In the genomic region with DNA sequence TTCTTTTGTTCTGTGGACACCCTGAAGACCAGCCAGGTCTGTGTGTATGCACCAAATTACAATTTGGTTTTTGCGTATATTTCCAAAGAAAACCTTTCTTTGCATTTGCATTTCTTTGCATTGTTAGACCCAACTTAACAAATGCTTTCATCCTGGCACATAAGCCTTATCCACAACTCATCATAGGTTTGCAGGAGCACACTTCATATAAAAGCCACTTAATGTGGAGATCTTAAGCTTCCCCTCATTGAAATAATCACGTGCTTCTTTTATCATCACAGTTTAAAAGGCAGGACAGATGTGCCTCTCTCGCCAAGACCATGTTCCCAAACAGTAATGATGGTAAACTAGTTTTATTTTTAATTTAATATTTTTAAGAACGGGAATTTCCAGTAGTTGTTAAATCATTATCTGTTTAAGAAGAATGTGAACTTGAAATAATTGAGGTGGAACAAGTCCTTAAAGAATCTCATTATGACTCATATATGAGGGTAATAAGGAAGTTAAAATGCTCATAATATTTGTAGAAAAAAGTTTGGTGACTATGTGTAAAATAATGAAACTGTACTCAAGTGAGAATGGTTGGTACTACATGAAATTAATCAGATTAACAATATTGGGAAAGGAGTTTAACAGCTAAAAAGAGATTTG, we compare ENCODE assay signal across 11 cellular contexts.
A peak's percentile ranks its signal among the peaks of the same experiment; 100 is the strongest.
DNase-seq lines count a peak whose midpoint lies in the region; ATAC-seq and TF ChIP-seq lines count a peak whose summit lies in the region.
"Had no signal": no experiment of that assay in that cellular context is flagged by ENCODE, and none has a peak within 500 bp of the region (broad histone marks: within the 10 kb centered on the region; RNA-seq: fewer than 3 reads in every experiment).

No MANE protein-coding gene starts in this region.

- H3K79me2 ChIP-seq in GM23338 (replicated peaks; ENCODE audit: insufficient read depth) = no peaks in the 10 kb centered on the region
- H3K79me2 ChIP-seq: parathyroid adenoma had no signal

- H3K4me1 Mint-ChIP-seq in GM23338 = no peaks in the 10 kb centered on the region

- H3F3A ChIP-seq in GM23338 (replicated peaks; ENCODE audit: low read depth) = no peaks in the 10 kb centered on the region

- H3K27ac ChIP-seq in GM23338 (ENCODE audit: low read depth) = no peak overlapping the region
- H3K27ac ChIP-seq: adrenal gland, parathyroid adenoma had no signal

- H3K27ac Mint-ChIP-seq in GM23338 = no peak overlapping the region

- no peak for DNase-seq in GM23338 (ENCODE audit: low spot score)
- peak; percentile 35 for DNase-seq in kidney epithelial cell (ENCODE audit: low read depth)
- DNase-seq in Ammon's horn (ENCODE audit: low spot score) = no peak
- DNase-seq in NCI-H1694 (lab: John Stamatoyannopoulos, UW) = no peak
- DNase-seq in HUDEP-2 (lab: John Stamatoyannopoulos, UW; ENCODE audit: unreplicated experiment in 76 of 76) = no peak
- DNase-seq: adrenal gland had no signal

- no peak for TF ChIP-seq CTCF in GM23338 (conservative IDR thresholded peaks at IDR 0.05; ENCODE audit: low read depth in 2 of 2)
- no peak for TF ChIP-seq CTCF in kidney epithelial cell (IDR thresholded peaks at IDR 0.05; ENCODE audit: insufficient read depth, low read length, poor library complexity, severe bottlenecking)

- no peaks in the 10 kb centered on the region for H3K4me1 ChIP-seq in GM23338 (ENCODE audit: insufficient read depth)
- H3K4me1 ChIP-seq: adrenal gland, parathyroid adenoma had no signal

- H3K36me3 ChIP-seq in GM23338 (ENCODE audit: insufficient read depth) (no peaks in the 10 kb centered on the region), kidney epithelial cell (ENCODE audit: control insufficient read depth, insufficient read depth, low read length) (no peaks in the 10 kb centered on the region)
- H3K36me3 ChIP-seq: adrenal gland had no signal

- H3K36me3 Mint-ChIP-seq in GM23338 (ENCODE audit: low read depth) = no peaks in the 10 kb centered on the region

- H3K9me2 ChIP-seq in GM23338 (ENCODE audit: insufficient read depth) = no peaks in the 10 kb centered on the region
- H3K9me2 ChIP-seq: SK-N-SH had no signal

- H4K20me1 ChIP-seq in GM23338 (replicated peaks; ENCODE audit: insufficient read depth) = no peaks in the 10 kb centered on the region

- no peak overlapping the region for H3K4me3 Mint-ChIP-seq in GM23338

- H2AFZ ChIP-seq in GM23338 = peak overlapping the region; percentile 1; the same call in 1 of the 2 replicates
- H2AFZ ChIP-seq: parathyroid adenoma had no signal

- no peaks in the 10 kb centered on the region for H3K27me3 Mint-ChIP-seq in GM23338 (ENCODE audit: insufficient read depth, low read depth, poor library complexity)

- peak; percentile 90 for ATAC-seq in GM18861 (IDR thresholded peaks at IDR 0.05; ENCODE audit: unreplicated experiment)
- no peak for ATAC-seq in GM23338
- ATAC-seq in HG03460 (IDR thresholded peaks at IDR 0.05; ENCODE audit: unreplicated experiment) = peak; percentile 60
- ATAC-seq in HG03095 (IDR thresholded peaks at IDR 0.05; ENCODE audit: unreplicated experiment) = no peak

- H3K4me3 ChIP-seq in GM23338 = no peak overlapping the region
- H3K4me3 ChIP-seq in kidney epithelial cell (ENCODE audit: low read depth, low read length) = no peak overlapping the region
- H3K4me3 ChIP-seq: adrenal gland had no signal

- no peaks in the 10 kb centered on the region for H3K9me3 Mint-ChIP-seq in GM23338

- no peak overlapping the region for H3K4me2 ChIP-seq in GM23338
- H3K4me2 ChIP-seq: SK-N-SH had no signal

- no peaks in the 10 kb centered on the region for H3K27me3 ChIP-seq in GM23338 (ENCODE audit: insufficient read depth)
- H3K27me3 ChIP-seq in kidney epithelial cell (ENCODE audit: control insufficient read depth, insufficient read depth, low read length) = no peaks in the 10 kb centered on the region
- H3K27me3 ChIP-seq: adrenal gland had no signal

TF ChIP-seq in GM23338, 12 proteins besides CTCF, POLR2A, EP300 and RAD21 (continues in another document):
- TF ChIP-seq, protein P1, sequence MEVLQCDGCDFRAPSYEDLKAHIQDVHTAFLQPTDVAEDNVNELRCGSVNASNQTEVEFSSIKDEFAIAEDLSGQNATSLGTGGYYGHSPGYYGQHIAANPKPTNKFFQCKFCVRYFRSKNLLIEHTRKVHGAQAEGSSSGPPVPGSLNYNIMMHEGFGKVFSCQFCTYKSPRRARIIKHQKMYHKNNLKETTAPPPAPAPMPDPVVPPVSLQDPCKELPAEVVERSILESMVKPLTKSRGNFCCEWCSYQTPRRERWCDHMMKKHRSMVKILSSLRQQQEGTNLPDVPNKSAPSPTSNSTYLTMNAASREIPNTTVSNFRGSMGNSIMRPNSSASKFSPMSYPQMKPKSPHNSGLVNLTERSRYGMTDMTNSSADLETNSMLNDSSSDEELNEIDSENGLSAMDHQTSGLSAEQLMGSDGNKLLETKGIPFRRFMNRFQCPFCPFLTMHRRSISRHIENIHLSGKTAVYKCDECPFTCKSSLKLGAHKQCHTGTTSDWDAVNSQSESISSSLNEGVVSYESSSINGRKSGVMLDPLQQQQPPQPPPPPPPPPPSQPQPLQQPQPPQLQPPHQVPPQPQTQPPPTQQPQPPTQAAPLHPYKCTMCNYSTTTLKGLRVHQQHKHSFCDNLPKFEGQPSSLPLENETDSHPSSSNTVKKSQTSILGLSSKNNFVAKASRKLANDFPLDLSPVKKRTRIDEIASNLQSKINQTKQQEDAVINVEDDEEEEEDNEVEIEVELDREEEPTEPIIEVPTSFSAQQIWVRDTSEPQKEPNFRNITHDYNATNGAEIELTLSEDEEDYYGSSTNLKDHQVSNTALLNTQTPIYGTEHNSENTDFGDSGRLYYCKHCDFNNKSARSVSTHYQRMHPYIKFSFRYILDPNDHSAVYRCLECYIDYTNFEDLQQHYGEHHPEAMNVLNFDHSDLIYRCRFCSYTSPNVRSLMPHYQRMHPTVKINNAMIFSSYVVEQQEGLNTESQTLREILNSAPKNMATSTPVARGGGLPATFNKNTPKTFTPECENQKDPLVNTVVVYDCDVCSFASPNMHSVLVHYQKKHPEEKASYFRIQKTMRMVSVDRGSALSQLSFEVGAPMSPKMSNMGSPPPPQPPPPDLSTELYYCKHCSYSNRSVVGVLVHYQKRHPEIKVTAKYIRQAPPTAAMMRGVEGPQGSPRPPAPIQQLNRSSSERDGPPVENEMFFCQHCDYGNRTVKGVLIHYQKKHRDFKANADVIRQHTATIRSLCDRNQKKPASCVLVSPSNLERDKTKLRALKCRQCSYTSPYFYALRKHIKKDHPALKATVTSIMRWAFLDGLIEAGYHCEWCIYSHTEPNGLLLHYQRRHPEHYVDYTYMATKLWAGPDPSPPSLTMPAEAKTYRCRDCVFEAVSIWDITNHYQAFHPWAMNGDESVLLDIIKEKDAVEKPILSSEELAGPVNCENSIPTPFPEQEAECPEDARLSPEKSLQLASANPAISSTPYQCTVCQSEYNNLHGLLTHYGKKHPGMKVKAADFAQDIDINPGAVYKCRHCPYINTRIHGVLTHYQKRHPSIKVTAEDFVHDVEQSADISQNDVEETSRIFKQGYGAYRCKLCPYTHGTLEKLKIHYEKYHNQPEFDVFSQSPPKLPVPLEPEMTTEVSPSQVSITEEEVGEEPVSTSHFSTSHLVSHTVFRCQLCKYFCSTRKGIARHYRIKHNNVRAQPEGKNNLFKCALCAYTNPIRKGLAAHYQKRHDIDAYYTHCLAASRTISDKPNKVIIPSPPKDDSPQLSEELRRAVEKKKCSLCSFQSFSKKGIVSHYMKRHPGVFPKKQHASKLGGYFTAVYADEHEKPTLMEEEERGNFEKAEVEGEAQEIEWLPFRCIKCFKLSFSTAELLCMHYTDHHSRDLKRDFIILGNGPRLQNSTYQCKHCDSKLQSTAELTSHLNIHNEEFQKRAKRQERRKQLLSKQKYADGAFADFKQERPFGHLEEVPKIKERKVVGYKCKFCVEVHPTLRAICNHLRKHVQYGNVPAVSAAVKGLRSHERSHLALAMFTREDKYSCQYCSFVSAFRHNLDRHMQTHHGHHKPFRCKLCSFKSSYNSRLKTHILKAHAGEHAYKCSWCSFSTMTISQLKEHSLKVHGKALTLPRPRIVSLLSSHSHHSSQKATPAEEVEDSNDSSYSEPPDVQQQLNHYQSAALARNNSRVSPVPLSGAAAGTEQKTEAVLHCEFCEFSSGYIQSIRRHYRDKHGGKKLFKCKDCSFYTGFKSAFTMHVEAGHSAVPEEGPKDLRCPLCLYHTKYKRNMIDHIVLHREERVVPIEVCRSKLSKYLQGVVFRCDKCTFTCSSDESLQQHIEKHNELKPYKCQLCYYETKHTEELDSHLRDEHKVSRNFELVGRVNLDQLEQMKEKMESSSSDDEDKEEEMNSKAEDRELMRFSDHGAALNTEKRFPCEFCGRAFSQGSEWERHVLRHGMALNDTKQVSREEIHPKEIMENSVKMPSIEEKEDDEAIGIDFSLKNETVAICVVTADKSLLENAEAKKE (CRISPR knock-in tag; IDR thresholded peaks at IDR 0.05) = no peak
- no peak for TF ChIP-seq ZNF331 (CRISPR knock-in tag; IDR thresholded peaks at IDR 0.05; ENCODE audit: low read depth)
- no peak for TF ChIP-seq ZNF114 (CRISPR knock-in tag; IDR thresholded peaks at IDR 0.05)
- no peak for TF ChIP-seq POLR2AphosphoS5 (IDR thresholded peaks at IDR 0.05; ENCODE audit: low read depth)
- TF ChIP-seq, protein P2, sequence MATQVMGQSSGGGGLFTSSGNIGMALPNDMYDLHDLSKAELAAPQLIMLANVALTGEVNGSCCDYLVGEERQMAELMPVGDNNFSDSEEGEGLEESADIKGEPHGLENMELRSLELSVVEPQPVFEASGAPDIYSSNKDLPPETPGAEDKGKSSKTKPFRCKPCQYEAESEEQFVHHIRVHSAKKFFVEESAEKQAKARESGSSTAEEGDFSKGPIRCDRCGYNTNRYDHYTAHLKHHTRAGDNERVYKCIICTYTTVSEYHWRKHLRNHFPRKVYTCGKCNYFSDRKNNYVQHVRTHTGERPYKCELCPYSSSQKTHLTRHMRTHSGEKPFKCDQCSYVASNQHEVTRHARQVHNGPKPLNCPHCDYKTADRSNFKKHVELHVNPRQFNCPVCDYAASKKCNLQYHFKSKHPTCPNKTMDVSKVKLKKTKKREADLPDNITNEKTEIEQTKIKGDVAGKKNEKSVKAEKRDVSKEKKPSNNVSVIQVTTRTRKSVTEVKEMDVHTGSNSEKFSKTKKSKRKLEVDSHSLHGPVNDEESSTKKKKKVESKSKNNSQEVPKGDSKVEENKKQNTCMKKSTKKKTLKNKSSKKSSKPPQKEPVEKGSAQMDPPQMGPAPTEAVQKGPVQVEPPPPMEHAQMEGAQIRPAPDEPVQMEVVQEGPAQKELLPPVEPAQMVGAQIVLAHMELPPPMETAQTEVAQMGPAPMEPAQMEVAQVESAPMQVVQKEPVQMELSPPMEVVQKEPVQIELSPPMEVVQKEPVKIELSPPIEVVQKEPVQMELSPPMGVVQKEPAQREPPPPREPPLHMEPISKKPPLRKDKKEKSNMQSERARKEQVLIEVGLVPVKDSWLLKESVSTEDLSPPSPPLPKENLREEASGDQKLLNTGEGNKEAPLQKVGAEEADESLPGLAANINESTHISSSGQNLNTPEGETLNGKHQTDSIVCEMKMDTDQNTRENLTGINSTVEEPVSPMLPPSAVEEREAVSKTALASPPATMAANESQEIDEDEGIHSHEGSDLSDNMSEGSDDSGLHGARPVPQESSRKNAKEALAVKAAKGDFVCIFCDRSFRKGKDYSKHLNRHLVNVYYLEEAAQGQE (IDR thresholded peaks at IDR 0.05; ENCODE audit: unreplicated experiment) = no peak
- TF ChIP-seq EZH2 (IDR thresholded peaks at IDR 0.05; ENCODE audit: low read depth, unreplicated experiment) = no peak

Comparison
In these comparisons a context has a peak if more than half of its experiments do, and no peak if none do; other contexts are left out.
1. ATAC-seq: peak in GM18861 (single experiment) and HG03460 (single experiment); none in GM23338 (single experiment) and HG03095 (single experiment).